Comparison of ENCODE assay signal across 8 cellular contexts in genomic region chr19:13906910-13907309, GRCh38. TPM values are rescaled to one million over a fixed set of nuclear protein-coding genes. Genes with fewer than 3 reads are reported as not detected.
DNase-seq lines count a peak whose midpoint lies in the region; ATAC-seq and TF ChIP-seq lines count a peak whose summit lies in the region.

No MANE protein-coding gene starts in this region.

- H3K9me3 ChIP-seq in endocrine pancreas (ENCODE audit: control insufficient read depth, low read length) (no peaks in the 10 kb centered on the region), neuron (ENCODE audit: low read length) (no peaks in the 10 kb centered on the region)

- ATAC-seq in HG03520 (IDR thresholded peaks at IDR 0.05; ENCODE audit: unreplicated experiment) (no peak), HG02938 (IDR thresholded peaks at IDR 0.05; ENCODE audit: unreplicated experiment) (no peak)

- TF ChIP-seq POLR2A in NB4 (IDR thresholded peaks at IDR 0.05; ENCODE audit: extremely low read depth, insufficient read length), result no peak

- H3K4me3 ChIP-seq in NB4 (ENCODE audit: low read depth, low read length) (peak overlapping the region; percentile 57), endocrine pancreas (ENCODE audit: control insufficient read depth, insufficient read depth, low read length) (peak overlapping the region; percentile 24), neuron (ENCODE audit: low read length) (peak overlapping the region; percentile 78)

- intact Hi-C loops in CD14-positive monocyte (cut with micrococcal nuclease), result no loop called here

- no peaks in the 10 kb centered on the region for H3K9me3 Mint-ChIP-seq in CD14-positive monocyte

- no peak for TF ChIP-seq CTCF in CD14-positive monocyte (IDR thresholded peaks at IDR 0.05)
- TF ChIP-seq CTCF in NB4 (IDR thresholded peaks at IDR 0.05; ENCODE audit: low read depth, low read length), result no peak

- peaks cover 0 to 2% (median 1%) of the 10 kb centered on the region in 3 donors for H3K27me3 Mint-ChIP-seq in CD14-positive monocyte (ENCODE audit: low read depth in 3 of 3)

- H3K9ac ChIP-seq in endocrine pancreas (ENCODE audit: control insufficient read depth, insufficient read depth, low read length), result peak overlapping the region; percentile 76

- peaks cover 25% of the 10 kb centered on the region for H3K4me1 Mint-ChIP-seq in CD14-positive monocyte

- no peaks in the 10 kb centered on the region for H3K36me3 ChIP-seq in endocrine pancreas (ENCODE audit: control insufficient read depth, insufficient read depth, low read length)
- H3K36me3 ChIP-seq in neuron (ENCODE audit: insufficient read depth, low read length), result peaks cover 14% of the 10 kb centered on the region

- DNase-seq in CD14-positive monocyte (ENCODE audit: low spot score) (no peak), NB4 (ENCODE audit: low read depth) (no peak), GDM1 (lab: John Stamatoyannopoulos, UW) (no peak), T1000 (lab: John Stamatoyannopoulos, UW) (no peak)

- H3K4me1 ChIP-seq in endocrine pancreas (ENCODE audit: control insufficient read depth, insufficient read depth, low read length) (no peaks in the 10 kb centered on the region), neuron (ENCODE audit: insufficient read depth, low read length) (no peaks in the 10 kb centered on the region)

- peak overlapping the region; percentile 79 to 82 for H3K4me3 Mint-ChIP-seq in CD14-positive monocyte

- peaks cover 11 to 28% of the 10 kb centered on the region in 2 donors for H3K36me3 Mint-ChIP-seq in CD14-positive monocyte

- H3K27me3 ChIP-seq in endocrine pancreas (ENCODE audit: control insufficient read depth, insufficient read depth, low read length) (no peaks in the 10 kb centered on the region), neuron (ENCODE audit: insufficient read depth, low read length) (no peaks in the 10 kb centered on the region)

- H3K27ac Mint-ChIP-seq in CD14-positive monocyte, result peak overlapping the region in 3 of 7 donors; percentile 21 to 68 (median 61)

- H2AFZ ChIP-seq in neuron (ENCODE audit: low read depth, low read length), result no peak overlapping the region

RNA-seq across cellular contexts. Expression of gene CC2D1A, which starts 0.9 kb away (rescaled TPM):
- 1 to 10 TPM; 4.6 to 6.2 TPM for polyA plus RNA-seq in CD14-positive monocyte

RNA-seq across cellular contexts. Expression of gene BRME1, which starts 1.0 kb away (rescaled TPM):
- polyA plus RNA-seq in CD14-positive monocyte, result under 1 TPM in 1 of 2 donors, not detected in 1; 0.28 TPM

RNA-seq across cellular contexts. Expression of gene NANOS3, which starts 30.0 kb away (rescaled TPM):
- not detected for polyA plus RNA-seq in CD14-positive monocyte

RNA-seq across cellular contexts. Expression of gene PODNL1, which starts 31.3 kb away (rescaled TPM):
- 1 to 10 TPM; 1.3 to 1.4 TPM for polyA plus RNA-seq in CD14-positive monocyte

RNA-seq across cellular contexts. Expression of gene DCAF15, which starts 45.4 kb away (rescaled TPM):
- 1 to 10 TPM; 2.8 to 3.4 TPM for polyA plus RNA-seq in CD14-positive monocyte

Comparison
In these comparisons a context has a peak if more than half of its experiments do, and no peak if none do; other contexts are left out.
1. H3K4me3 ChIP-seq: peak in every context shown above with its lines; median percentile 78 in neuron; 57 in NB4; 24 in endocrine pancreas.